25 cellular contexts compared by ENCODE assay signal in the genomic region with DNA sequence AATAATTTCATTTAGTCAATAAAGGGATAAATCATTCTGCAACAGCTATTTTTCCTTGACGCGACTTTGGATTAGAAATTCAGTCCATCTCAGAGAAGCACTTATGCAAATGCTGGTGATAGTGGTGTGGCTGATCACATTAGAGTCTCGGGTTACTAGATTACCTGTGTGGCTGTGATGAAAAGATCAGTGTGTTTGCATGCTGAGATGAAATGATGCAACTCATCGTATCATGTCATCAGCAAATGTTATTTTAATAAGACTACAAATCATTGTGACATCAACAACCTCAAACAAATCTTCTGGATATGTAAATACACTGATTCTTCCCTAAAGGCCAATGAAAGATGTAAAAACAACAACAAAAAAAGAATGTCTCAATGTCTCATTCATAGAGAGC.
DNase-seq lines count a peak whose midpoint lies in the region; TF ChIP-seq lines count a peak whose summit lies in the region.
"Had no signal": no experiment of that assay in that cellular context is flagged by ENCODE, and none has a peak within 500 bp of the region (broad histone marks: within the 10 kb centered on the region; RNA-seq: fewer than 3 reads in every experiment).

No MANE protein-coding gene starts in this region.

- no peaks in the 10 kb centered on the region for H4K20me1 ChIP-seq in neural progenitor cell (ENCODE audit: low read depth)

- H3K27me3 Mint-ChIP-seq in Calu3 (ENCODE audit: unreplicated experiment) (no peaks in the 10 kb centered on the region), neural progenitor cell (ENCODE audit: insufficient read depth, low read depth) (no peaks in the 10 kb centered on the region), endodermal cell (ENCODE audit: insufficient read depth) (no peaks in the 10 kb centered on the region)
- H3K27me3 Mint-ChIP-seq: activated naive CD8-positive, alpha-beta T cell treated with anti-CD3 and anti-CD28 coated beads, Interleukin-2, amount 10 ng/mL, durations not matched to agents 7 days and 5 days had no signal

- no peaks in the 10 kb centered on the region for H3K36me3 Mint-ChIP-seq in Calu3 (ENCODE audit: insufficient read depth, unreplicated experiment)
- H3K36me3 Mint-ChIP-seq in neural progenitor cell = no peaks in the 10 kb centered on the region
- H3K36me3 Mint-ChIP-seq in endodermal cell (ENCODE audit: low read depth) = no peaks in the 10 kb centered on the region
- H3K36me3 Mint-ChIP-seq: activated naive CD8-positive, alpha-beta T cell treated with anti-CD3 and anti-CD28 coated beads, Interleukin-2, amount 10 ng/mL, durations not matched to agents 7 days and 5 days had no signal

- H3K27ac ChIP-seq in neural progenitor cell (no peak overlapping the region), adrenal gland (no peak overlapping the region), endodermal cell (ENCODE audit: low read depth, low read length) (no peak overlapping the region)
- H3K27ac ChIP-seq: brain microvascular endothelial cell, foreskin keratinocyte, vagina had no signal

- no peak overlapping the region for H3K4me3 ChIP-seq in neural progenitor cell
- H3K4me3 ChIP-seq in adrenal gland = no peak overlapping the region
- H3K4me3 ChIP-seq in endodermal cell (ENCODE audit: low read length) = no peak overlapping the region
- H3K4me3 ChIP-seq: MG63, vagina had no signal

- H3K4me1 ChIP-seq in neural progenitor cell = peaks cover 11% of the 10 kb centered on the region
- H3K4me1 ChIP-seq in adrenal gland (replicated peaks in 1 of 2) = no peaks in the 10 kb centered on the region
- no peaks in the 10 kb centered on the region for H3K4me1 ChIP-seq in endodermal cell (ENCODE audit: control insufficient read depth, insufficient read depth, low read length)
- H3K4me1 ChIP-seq: foreskin keratinocyte, vagina had no signal

- H3F3A ChIP-seq in neural progenitor cell (ENCODE audit: low read depth) = no peaks in the 10 kb centered on the region

- H3K9me3 Mint-ChIP-seq in Calu3 (ENCODE audit: low read depth, unreplicated experiment) (no peaks in the 10 kb centered on the region), neural progenitor cell (no peaks in the 10 kb centered on the region), endodermal cell (no peaks in the 10 kb centered on the region)
- H3K9me3 Mint-ChIP-seq: activated B cell treated with CpG ODN at 0.5 μM for 24 hours; activated naive CD8-positive, alpha-beta T cell treated with anti-CD3 and anti-CD28 coated beads, Interleukin-2, amount 10 ng/mL, durations not matched to agents 7 days and 5 days; nephron progenitor cell had no signal

- DNase-seq in Calu3 = no peak
- no peak for DNase-seq in HEK293T (ENCODE audit: extremely low spot score)
- DNase-seq in NCI-H2171 treated with DMSO at 0.1 percent for 48 hours (lab: John Stamatoyannopoulos, UW) = peak; percentile 71
- peak; percentile 42 for DNase-seq in SW480 (ENCODE audit: low spot score)
- no peak for DNase-seq in neural progenitor cell (ENCODE audit: low spot score)
- DNase-seq in adrenal gland = no peak
- DNase-seq in NOMO-1 (lab: John Stamatoyannopoulos, UW; ENCODE audit: unreplicated experiment in 2 of 2) = no peak
- DNase-seq in endodermal cell = no peak
- DNase-seq: activated B cell treated with CpG ODN at 0.5 μM for 24 hours; activated CD8-positive, alpha-beta memory T cell treated with anti-CD3 and anti-CD28 coated beads for 24 hours; activated naive CD8-positive, alpha-beta T cell treated with anti-CD3 and anti-CD28 coated beads, Interleukin-2, amount 10 ng/mL, durations not matched to agents 7 days and 5 days; AML-193; brain microvascular endothelial cell; cortex of kidney; foreskin keratinocyte; GF-D8; left colon; MG63; NCI-H2029; nephron progenitor cell; SIG-M5; stimulated activated CD4-positive, alpha-beta T cell treated with anti-CD3 and anti-CD28 coated beads, Interleukin-4, amount 100 ng/mL, for 1 hour; substantia nigra; T-helper 17 cell had no signal

- H3K4me3 Mint-ChIP-seq in Calu3 (ENCODE audit: low read depth, unreplicated experiment) (no peak overlapping the region), neural progenitor cell (no peak overlapping the region), endodermal cell (no peak overlapping the region)
- H3K4me3 Mint-ChIP-seq: activated B cell treated with CpG ODN at 0.5 μM for 24 hours; activated naive CD8-positive, alpha-beta T cell treated with anti-CD3 and anti-CD28 coated beads, Interleukin-2, amount 10 ng/mL, durations not matched to agents 7 days and 5 days; nephron progenitor cell; T-helper 17 cell had no signal

- 80 to 88% (median 86%) methylated on average over 4 of the region's 4 CpGs for WGBS in adrenal gland, 4 donors
- WGBS in endodermal cell (ENCODE audit: insufficient coverage in 1 of 2, insufficient read length in 1 of 2), 2 experiments = 86% methylated on average over 4 of the region's 4 CpGs; no CpG with 5 or more reads in 1 of the 2 experiments

- no peak for TF ChIP-seq POLR2A in adrenal gland (IDR thresholded peaks at IDR 0.05)

- CTCF ChIA-PET in Calu3 (lab: Charles Lee) (no interaction called here), HEK293T (lab: Yijun Ruan, JAX) (no interaction called here)

- H3K9ac ChIP-seq in neural progenitor cell (no peak overlapping the region), endodermal cell (ENCODE audit: extremely low read depth, low read length, poor library complexity, severe bottlenecking) (no peak overlapping the region)

- H3K9me3 ChIP-seq in neural progenitor cell (ENCODE audit: low read depth) (no peaks in the 10 kb centered on the region), adrenal gland (replicated peaks in 1 of 3) (no peaks in the 10 kb centered on the region), endodermal cell (ENCODE audit: control insufficient read depth, low read length) (no peaks in the 10 kb centered on the region)
- H3K9me3 ChIP-seq: MG63, vagina had no signal

- intact Hi-C loops in Calu3 (cut with micrococcal nuclease; ENCODE audit: unreplicated experiment) = no loop called here
- intact Hi-C loops in adrenal gland (cut with DNase I) = no loop called here

- H3K4me1 Mint-ChIP-seq in Calu3 (ENCODE audit: low read depth, unreplicated experiment) (no peaks in the 10 kb centered on the region), neural progenitor cell (peaks cover 14% of the 10 kb centered on the region), endodermal cell (peaks cover 3% of the 10 kb centered on the region)
- H3K4me1 Mint-ChIP-seq: activated B cell treated with CpG ODN at 0.5 μM for 24 hours; activated naive CD8-positive, alpha-beta T cell treated with anti-CD3 and anti-CD28 coated beads, Interleukin-2, amount 10 ng/mL, durations not matched to agents 7 days and 5 days; T-helper 17 cell had no signal

- no peak for TF ChIP-seq CTCF in Calu3 (IDR thresholded peaks at IDR 0.05; ENCODE audit: unreplicated experiment)
- no peak for TF ChIP-seq CTCF in neural progenitor cell (IDR thresholded peaks at IDR 0.05)
- TF ChIP-seq CTCF in adrenal gland (IDR thresholded peaks at IDR 0.05) = no peak
- TF ChIP-seq CTCF in endodermal cell (conservative IDR thresholded peaks at IDR 0.05) = no peak

- H2AFZ ChIP-seq in neural progenitor cell (replicated peaks) = no peak overlapping the region

- no peak overlapping the region for H3K4me2 ChIP-seq in neural progenitor cell

- no peaks in the 10 kb centered on the region for H3K79me2 ChIP-seq in neural progenitor cell (ENCODE audit: low read depth)

- no peaks in the 10 kb centered on the region for H3K27me3 ChIP-seq in neural progenitor cell
- H3K27me3 ChIP-seq in adrenal gland = no peaks in the 10 kb centered on the region
- H3K27me3 ChIP-seq in endodermal cell (ENCODE audit: control insufficient read depth, insufficient read depth, low read length, poor library complexity, severe bottlenecking) = no peaks in the 10 kb centered on the region
- H3K27me3 ChIP-seq: brain microvascular endothelial cell, foreskin keratinocyte, MG63, vagina had no signal

- no TSS peak for BruUV-seq in Calu3 (replicated peaks; lab: Mats Ljungman, UMichigan)

- H3K27ac Mint-ChIP-seq in Calu3 (ENCODE audit: unreplicated experiment) = peak overlapping the region; percentile 40
- no peak overlapping the region for H3K27ac Mint-ChIP-seq in neural progenitor cell
- no peak overlapping the region for H3K27ac Mint-ChIP-seq in endodermal cell
- H3K27ac Mint-ChIP-seq: activated B cell treated with CpG ODN at 0.5 μM for 24 hours; activated naive CD8-positive, alpha-beta T cell treated with anti-CD3 and anti-CD28 coated beads, Interleukin-2, amount 10 ng/mL, durations not matched to agents 7 days and 5 days; nephron progenitor cell; T-helper 17 cell had no signal

- H3K36me3 ChIP-seq in neural progenitor cell (no peaks in the 10 kb centered on the region), adrenal gland (replicated peaks in 1 of 2) (no peaks in the 10 kb centered on the region), endodermal cell (ENCODE audit: control insufficient read depth, insufficient read depth, low read length) (no peaks in the 10 kb centered on the region)
- H3K36me3 ChIP-seq: brain microvascular endothelial cell, MG63, vagina had no signal

- POLR2A ChIA-PET in HEK293T (lab: Yijun Ruan, JAX) = no interaction called here

TF ChIP-seq in HEK293T, 16 proteins besides CTCF, POLR2A, EP300 and RAD21:
- no peak for TF ChIP-seq BHLHE40 (IDR thresholded peaks at IDR 0.05; ENCODE audit: borderline replicate concordance)
- TF ChIP-seq, protein P1, sequence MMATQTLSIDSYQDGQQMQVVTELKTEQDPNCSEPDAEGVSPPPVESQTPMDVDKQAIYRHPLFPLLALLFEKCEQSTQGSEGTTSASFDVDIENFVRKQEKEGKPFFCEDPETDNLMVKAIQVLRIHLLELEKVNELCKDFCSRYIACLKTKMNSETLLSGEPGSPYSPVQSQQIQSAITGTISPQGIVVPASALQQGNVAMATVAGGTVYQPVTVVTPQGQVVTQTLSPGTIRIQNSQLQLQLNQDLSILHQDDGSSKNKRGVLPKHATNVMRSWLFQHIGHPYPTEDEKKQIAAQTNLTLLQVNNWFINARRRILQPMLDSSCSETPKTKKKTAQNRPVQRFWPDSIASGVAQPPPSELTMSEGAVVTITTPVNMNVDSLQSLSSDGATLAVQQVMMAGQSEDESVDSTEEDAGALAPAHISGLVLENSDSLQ (IDR thresholded peaks at IDR 0.05) = peak; percentile 36; the same call in 1 of the 2 replicates

Comparison
In these comparisons a context has a peak if more than half of its experiments do, and no peak if none do; other contexts are left out.
1. DNase-seq: peak in NCI-H2171 treated with DMSO at 0.1 percent for 48 hours (single experiment) and SW480 (single experiment); none in Calu3 (single experiment), HEK293T (single experiment), neural progenitor cell (single experiment), adrenal gland (0 of 7), NOMO-1 (0 of 2) and endodermal cell (single experiment).